In the genomic region with DNA sequence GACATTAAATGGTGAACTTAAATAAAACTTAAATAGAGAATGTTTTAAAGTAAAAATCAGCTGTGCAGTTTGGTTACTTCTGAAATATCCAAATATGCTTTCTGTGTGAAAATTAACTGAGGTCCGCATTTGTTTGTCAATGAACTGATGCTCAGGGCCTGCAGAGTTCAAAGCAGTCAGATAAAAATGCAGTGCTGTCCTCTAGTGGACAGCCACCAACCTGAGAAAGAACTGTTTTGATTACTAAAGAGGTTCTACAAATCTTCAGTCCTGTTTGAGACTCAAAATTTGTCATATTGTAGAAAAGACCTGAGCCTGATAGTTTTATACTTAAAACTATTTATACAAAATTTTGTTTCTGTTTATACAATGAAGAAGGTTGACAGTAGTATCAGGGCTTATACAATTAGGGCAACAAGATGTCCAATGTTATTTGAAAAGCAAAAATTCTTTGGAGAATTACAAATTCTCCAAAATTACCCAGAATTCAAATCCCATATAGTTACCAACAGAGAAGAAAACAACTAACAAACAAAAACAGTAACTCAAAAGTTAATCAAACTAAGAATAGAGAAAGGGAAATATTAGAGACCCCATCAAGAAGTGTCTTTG, we compare ENCODE assay signal across 9 cellular contexts.
A peak's percentile ranks its signal among the peaks of the same experiment; 100 is the strongest.
DNase-seq lines count a peak whose midpoint lies in the region; ATAC-seq and TF ChIP-seq lines count a peak whose summit lies in the region.
"Had no signal": no experiment of that assay in that cellular context is flagged by ENCODE, and none has a peak within 500 bp of the region (broad histone marks: within the 10 kb centered on the region; RNA-seq: fewer than 3 reads in every experiment).

No MANE protein-coding gene starts in this region.

- H3K27ac ChIP-seq in upper lobe of right lung (no peak overlapping the region), neuronal stem cell (replicated peaks; ENCODE audit: low read length) (no peak overlapping the region)

- H3K27ac Mint-ChIP-seq in activated naive CD4-positive, alpha-beta T cell treated with anti-CD3 and anti-CD28 coated beads for 36 hours = no peak overlapping the region
- H3K27ac Mint-ChIP-seq: dendritic cell treated with granulocyte-macrophage colony-stimulating factor and Interleukin-4, amounts not matched to agents 40 ng/mL and 50 ng/mL, for 4 days had no signal

- WGBS in neuronal stem cell (ENCODE audit: extremely low coverage in 2 of 2, insufficient read length in 2 of 2, insufficient replicate concordance in 1 of 2), 2 donors = no CpG with 5 or more reads among the region's 1 CpG

- no peak overlapping the region for H3K9ac ChIP-seq in neuronal stem cell (ENCODE audit: low read depth, low read length, poor library complexity)

- H3K27me3 ChIP-seq in upper lobe of right lung (no peaks in the 10 kb centered on the region), neuronal stem cell (ENCODE audit: control insufficient read depth in 3 of 3, insufficient read depth in 3 of 3, low read depth in 1 of 3, low read length in 3 of 3) (peaks cover 0 to 13% (median 0%) of the 10 kb centered on the region in 3 experiments)

- no peaks in the 10 kb centered on the region for H3K9me3 Mint-ChIP-seq in activated naive CD4-positive, alpha-beta T cell treated with anti-CD3 and anti-CD28 coated beads for 36 hours
- H3K9me3 Mint-ChIP-seq: dendritic cell treated with granulocyte-macrophage colony-stimulating factor and Interleukin-4, amounts not matched to agents 40 ng/mL and 50 ng/mL, for 4 days had no signal

- H3K4me3 Mint-ChIP-seq in activated naive CD4-positive, alpha-beta T cell treated with anti-CD3 and anti-CD28 coated beads for 36 hours = no peak overlapping the region
- H3K4me3 Mint-ChIP-seq: dendritic cell treated with granulocyte-macrophage colony-stimulating factor and Interleukin-4, amounts not matched to agents 40 ng/mL and 50 ng/mL, for 4 days had no signal

- H2BK120ac ChIP-seq in neuronal stem cell (ENCODE audit: low read depth, low read length) = no peak overlapping the region

- H3K36me3 Mint-ChIP-seq in activated naive CD4-positive, alpha-beta T cell treated with anti-CD3 and anti-CD28 coated beads for 36 hours (ENCODE audit: low read depth) = peaks cover 3% of the 10 kb centered on the region

- H3K4me3 ChIP-seq in upper lobe of right lung (no peak overlapping the region), neuronal stem cell (ENCODE audit: low read length in 2 of 2) (no peak overlapping the region)

- H3K4me1 Mint-ChIP-seq in activated naive CD4-positive, alpha-beta T cell treated with anti-CD3 and anti-CD28 coated beads for 36 hours (ENCODE audit: low read depth) = no peaks in the 10 kb centered on the region

- intact Hi-C loops in activated naive CD4-positive, alpha-beta T cell treated with anti-CD3 and anti-CD28 coated beads for 36 hours (cut with micrococcal nuclease) = loop anchor here (1.0 to 5.0 kb wide), 2 partner anchors 141 to 446 kb away; no protein-coding TSS in a partner anchor
- intact Hi-C loops in upper lobe of right lung (cut with DNase I) = no loop called here

- H3K23ac ChIP-seq in neuronal stem cell (ENCODE audit: low read depth, low read length, poor library complexity) = no peak overlapping the region

- H2BK15ac ChIP-seq in neuronal stem cell (ENCODE audit: low read length) = no peak overlapping the region

- H3K4me1 ChIP-seq in upper lobe of right lung (no peaks in the 10 kb centered on the region), neuronal stem cell (ENCODE audit: control insufficient read depth in 2 of 2, insufficient read depth in 1 of 2, low read depth in 1 of 2, low read length in 2 of 2) (peaks cover 5 to 20% of the 10 kb centered on the region in 2 donors)

- no peak overlapping the region for H2AK5ac ChIP-seq in neuronal stem cell (ENCODE audit: low read depth, low read length)

- H3K36me3 ChIP-seq in upper lobe of right lung (no peaks in the 10 kb centered on the region), neuronal stem cell (replicated peaks in 1 of 2; ENCODE audit: control insufficient read depth in 2 of 2, insufficient read depth in 2 of 2, low read length in 2 of 2) (peaks cover 0 to 3% of the 10 kb centered on the region in 2 donors)

- no peaks in the 10 kb centered on the region for H3K79me1 ChIP-seq in neuronal stem cell (ENCODE audit: low read depth, low read length)

- no peak overlapping the region for H2BK12ac ChIP-seq in neuronal stem cell (ENCODE audit: low read length)

- H3K4me2 ChIP-seq in neuronal stem cell (ENCODE audit: insufficient read depth, low read length, poor library complexity, severe bottlenecking) = no peak overlapping the region

- no peak overlapping the region for H4K8ac ChIP-seq in neuronal stem cell (ENCODE audit: low read depth, low read length)

- peak; percentile 64 for TF ChIP-seq CTCF in upper lobe of right lung (IDR thresholded peaks at IDR 0.05)

- ATAC-seq in upper lobe of right lung = peak; percentile 62
- no peak for ATAC-seq in HG02588 (IDR thresholded peaks at IDR 0.05; ENCODE audit: unreplicated experiment)

- H3K9me3 ChIP-seq in upper lobe of right lung (no peaks in the 10 kb centered on the region), neuronal stem cell (replicated peaks in 1 of 2; ENCODE audit: control insufficient read depth in 2 of 2, insufficient read depth in 1 of 2, low read depth in 1 of 2, low read length in 2 of 2) (no peaks in the 10 kb centered on the region)

- CTCF ChIA-PET in activated naive CD4-positive, alpha-beta T cell treated with anti-CD3 and anti-CD28 coated beads for 36 hours (lab: Charles Lee) = interaction anchor here (1.1 kb wide), 1 partner anchor 14 kb away, joined by 3 read pairs; no protein-coding TSS in a partner anchor

- H3K18ac ChIP-seq in neuronal stem cell (ENCODE audit: low read length) = no peak overlapping the region

- no peak overlapping the region for H4K91ac ChIP-seq in neuronal stem cell (ENCODE audit: low read depth, low read length, poor library complexity)

- no peak overlapping the region for H3K4ac ChIP-seq in neuronal stem cell (ENCODE audit: low read length)

- peak; percentile 23 for DNase-seq in activated naive CD4-positive, alpha-beta T cell treated with anti-CD3 and anti-CD28 coated beads for 36 hours
- DNase-seq in activated naive CD4-positive, alpha-beta T cell treated with Interleukin-2 at 50 U/mL for 16 hours = no peak
- DNase-seq in NCI-H1694 treated with DMSO at 0.1 percent for 48 hours (lab: John Stamatoyannopoulos, UW) (peak; percentile 47), amniotic stem cell (lab: John Stamatoyannopoulos, UW) (peak; percentile 5), iris pigment epithelial cell (ENCODE audit: low read depth) (peak; percentile 61), upper lobe of right lung (no peak), neuronal stem cell (ENCODE audit: low spot score) (no peak)

- no peaks in the 10 kb centered on the region for H3K27me3 Mint-ChIP-seq in activated naive CD4-positive, alpha-beta T cell treated with anti-CD3 and anti-CD28 coated beads for 36 hours (ENCODE audit: low read depth)
- H3K27me3 Mint-ChIP-seq: dendritic cell treated with granulocyte-macrophage colony-stimulating factor and Interleukin-4, amounts not matched to agents 40 ng/mL and 50 ng/mL, for 4 days had no signal

- no peak overlapping the region for H3K14ac ChIP-seq in neuronal stem cell (ENCODE audit: low read length)

- no peak overlapping the region for H2BK5ac ChIP-seq in neuronal stem cell (ENCODE audit: low read length)

- no peak overlapping the region for H2AFZ ChIP-seq in neuronal stem cell (ENCODE audit: low read length)

Comparison
In these comparisons a context has a peak if more than half of its experiments do, and no peak if none do; other contexts are left out.
1. DNase-seq: peak in activated naive CD4-positive, alpha-beta T cell treated with anti-CD3 and anti-CD28 coated beads for 36 hours (single experiment), NCI-H1694 treated with DMSO at 0.1 percent for 48 hours (single experiment), amniotic stem cell (single experiment) and iris pigment epithelial cell (single experiment); none in activated naive CD4-positive, alpha-beta T cell treated with Interleukin-2 at 50 U/mL for 16 hours (single experiment), upper lobe of right lung (single experiment) and neuronal stem cell (single experiment).